13 cellular contexts compared by ENCODE assay signal in the genomic region with DNA sequence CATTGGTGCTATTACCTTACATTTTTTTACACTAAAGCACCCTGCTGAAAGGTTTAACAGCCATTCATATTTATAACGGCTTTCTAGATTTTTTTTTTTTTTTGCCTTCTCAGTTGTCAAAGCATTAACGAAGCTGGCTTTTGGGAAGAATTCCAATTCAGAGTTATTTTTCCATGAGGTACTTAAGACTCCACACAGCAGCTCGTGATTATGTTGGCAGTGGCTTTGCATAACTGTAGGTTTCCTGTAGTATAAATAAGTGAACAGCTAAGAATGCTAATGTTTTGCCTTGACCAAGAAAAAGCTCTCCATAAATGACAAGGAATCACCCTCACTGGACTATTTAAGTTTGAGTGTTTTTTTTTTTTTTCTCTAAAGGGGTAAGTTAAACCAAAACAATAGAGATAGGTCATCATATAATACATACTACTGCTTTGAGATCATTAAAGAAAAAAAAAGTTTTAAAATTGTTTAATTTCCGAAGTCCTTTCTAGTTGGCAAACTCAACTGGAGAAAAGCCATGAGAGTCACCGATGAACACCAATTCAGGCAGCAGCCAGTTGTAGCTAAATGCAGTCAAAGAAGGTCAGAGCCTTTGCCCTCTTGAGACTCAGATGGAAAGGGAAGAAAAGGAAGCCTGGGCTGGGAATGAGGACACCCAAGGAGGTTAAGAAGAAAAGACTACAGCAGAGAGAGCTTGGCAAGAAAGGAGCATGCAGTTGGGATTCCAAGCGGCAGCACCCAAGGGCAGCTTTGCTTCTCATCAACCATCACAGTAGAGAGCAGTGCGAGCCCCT.
DNase-seq lines count a peak whose midpoint lies in the region; ATAC-seq and TF ChIP-seq lines count a peak whose summit lies in the region.
"Had no signal": no experiment of that assay in that cellular context is flagged by ENCODE, and none has a peak within 500 bp of the region (broad histone marks: within the 10 kb centered on the region; RNA-seq: fewer than 3 reads in every experiment).

No MANE protein-coding gene starts in this region.

- H3K27me3 ChIP-seq in GM23248 (replicated peaks; ENCODE audit: insufficient read depth), result no peaks in the 10 kb centered on the region; the same call in 1 of the 2 replicates
- peaks cover 14% of the 10 kb centered on the region for H3K27me3 ChIP-seq in smooth muscle cell (ENCODE audit: low read depth)
- H3K27me3 ChIP-seq: stomach had no signal

- in situ Hi-C loops in GM23248 (cut with MboI) (no loop called here), astrocyte of the cerebellum (cut with HindIII; ENCODE audit: low sequenced_read_pairs) (no loop called here)

- H3K27me3 Mint-ChIP-seq in activated CD4-positive, alpha-beta T cell treated with anti-CD3 and anti-CD28 coated beads, Interleukin-2, amount 10 ng/mL, durations not matched to agents 24 days and 14 days, result no peaks in the 10 kb centered on the region

- no peak overlapping the region for H2AFZ ChIP-seq in GM23248
- no peak overlapping the region for H2AFZ ChIP-seq in smooth muscle cell (ENCODE audit: low read depth)

- no peaks in the 10 kb centered on the region for H3K36me3 Mint-ChIP-seq in activated CD4-positive, alpha-beta T cell treated with anti-CD3 and anti-CD28 coated beads, Interleukin-2, amount 10 ng/mL, durations not matched to agents 24 days and 14 days (ENCODE audit: low read depth)

- H3K4me2 ChIP-seq in GM23248 (ENCODE audit: unreplicated experiment), result no peak overlapping the region
- H3K4me2 ChIP-seq in smooth muscle cell, result peak overlapping the region; percentile 11

- no peaks in the 10 kb centered on the region for H4K20me1 ChIP-seq in GM23248 (ENCODE audit: insufficient read depth)
- H4K20me1 ChIP-seq in smooth muscle cell (ENCODE audit: low read depth), result no peaks in the 10 kb centered on the region

- H3K36me3 ChIP-seq in GM23248 (ENCODE audit: low read depth) (no peaks in the 10 kb centered on the region), smooth muscle cell (ENCODE audit: low read depth) (no peaks in the 10 kb centered on the region)
- H3K36me3 ChIP-seq: stomach had no signal

- H3F3A ChIP-seq in GM23248 (ENCODE audit: insufficient read depth), result no peaks in the 10 kb centered on the region
- H3F3A ChIP-seq in smooth muscle cell (ENCODE audit: low read depth), result peaks cover 6% of the 10 kb centered on the region

- H3K9me2 ChIP-seq in GM23248 (ENCODE audit: insufficient read depth), result no peaks in the 10 kb centered on the region

- H3K9me3 Mint-ChIP-seq in activated CD4-positive, alpha-beta T cell treated with anti-CD3 and anti-CD28 coated beads, Interleukin-2, amount 10 ng/mL, durations not matched to agents 24 days and 14 days, result no peaks in the 10 kb centered on the region

- H3K4me3 Mint-ChIP-seq in activated CD4-positive, alpha-beta T cell treated with anti-CD3 and anti-CD28 coated beads, Interleukin-2, amount 10 ng/mL, durations not matched to agents 24 days and 14 days, result no peak overlapping the region

- WGBS in GM23248 (ENCODE audit: low coverage in 1 of 2, low lambda C conversion rate in 2 of 2, missing lambda C conversion rate in 2 of 2), 2 experiments, result 39 to 40% methylated on average over 7 of the region's 7 CpGs
- WGBS in smooth muscle cell (ENCODE audit: low lambda C conversion rate), result 70% methylated on average over 7 of the region's 7 CpGs

- intact Hi-C loops in left cardiac atrium (cut with DNase I), result loop anchor here in 1 of 2 donors (10.0 kb wide), 1 partner anchor 81 kb away; no protein-coding TSS in a partner anchor
- intact Hi-C loops in activated CD4-positive, alpha-beta T cell treated with anti-CD3 and anti-CD28 coated beads, Interleukin-2, amount 10 ng/mL, durations not matched to agents 24 days and 14 days (cut with micrococcal nuclease), result no loop called here

- ATAC-seq in left cardiac atrium (peak; percentile 76 to 79), esophagus mucosa (no peak), GM21737 (IDR thresholded peaks at IDR 0.05; ENCODE audit: unreplicated experiment) (no peak)

- no peaks in the 10 kb centered on the region for H3K9me3 ChIP-seq in GM23248 (ENCODE audit: low read depth)
- no peaks in the 10 kb centered on the region for H3K9me3 ChIP-seq in smooth muscle cell (replicated peaks; ENCODE audit: low read depth)
- H3K9me3 ChIP-seq: stomach had no signal

- H3K27ac ChIP-seq in GM23248 (no peak overlapping the region), smooth muscle cell (ENCODE audit: low read depth) (no peak overlapping the region)

- no peak overlapping the region for H3K9ac ChIP-seq in GM23248
- H3K9ac ChIP-seq in smooth muscle cell (ENCODE audit: low read depth), result no peak overlapping the region

- H3K27ac Mint-ChIP-seq in activated CD4-positive, alpha-beta T cell treated with anti-CD3 and anti-CD28 coated beads, Interleukin-2, amount 10 ng/mL, durations not matched to agents 24 days and 14 days, result no peak overlapping the region

- H3K4me1 ChIP-seq in GM23248 (ENCODE audit: insufficient read depth) (peaks cover 5% of the 10 kb centered on the region; the same call in 1 of the 2 replicates), smooth muscle cell (ENCODE audit: low read depth) (peaks cover 8% of the 10 kb centered on the region)

- TF ChIP-seq CTCF in astrocyte of the cerebellum (IDR thresholded peaks at IDR 0.05; ENCODE audit: low read depth, low read length, missing control alignments), result no peak
- no peak for TF ChIP-seq CTCF in smooth muscle cell (IDR thresholded peaks at IDR 0.05; ENCODE audit: borderline replicate concordance, insufficient read depth, poor library complexity, severe bottlenecking)

- no peak overlapping the region for H3K4me3 ChIP-seq in GM23248
- H3K4me3 ChIP-seq in astrocyte of the cerebellum (ENCODE audit: low read depth, low read length), result no peak overlapping the region
- no peak overlapping the region for H3K4me3 ChIP-seq in smooth muscle cell
- H3K4me3 ChIP-seq: stomach had no signal

- DNase-seq in GM23248 (peak; percentile 59), astrocyte of the cerebellum (ENCODE audit: low read depth) (peak; percentile 100), left cardiac atrium (no peak), smooth muscle cell (lab: John Stamatoyannopoulos, UW; ENCODE audit: unreplicated experiment) (no peak), ureter (ENCODE audit: low spot score) (no peak)
- DNase-seq in activated CD4-positive, alpha-beta T cell treated with anti-CD3 and anti-CD28 coated beads, Interleukin-2, amount 10 ng/mL, durations not matched to agents 24 days and 14 days, result no peak
- DNase-seq: activated CD8-positive, alpha-beta memory T cell treated with anti-CD3 and anti-CD28 coated beads, Interleukin-2, amount 50 U/mL, for 4 hours; NCI-H146; stimulated activated CD4-positive, alpha-beta T cell treated with anti-CD3 and anti-CD28 coated beads, Interleukin-2, amount 100 ng/mL, for 48 hours; stomach; T-helper 9 cell had no signal

- H3K79me2 ChIP-seq in GM23248 (ENCODE audit: insufficient read depth), result no peaks in the 10 kb centered on the region
- no peaks in the 10 kb centered on the region for H3K79me2 ChIP-seq in smooth muscle cell (ENCODE audit: low read depth)

- no peaks in the 10 kb centered on the region for H3K4me1 Mint-ChIP-seq in activated CD4-positive, alpha-beta T cell treated with anti-CD3 and anti-CD28 coated beads, Interleukin-2, amount 10 ng/mL, durations not matched to agents 24 days and 14 days

Comparison
In these comparisons a context has a peak if more than half of its experiments do, and no peak if none do; other contexts are left out.
1. DNase-seq: peak in GM23248 (single experiment) and astrocyte of the cerebellum (single experiment); none in left cardiac atrium (single experiment), smooth muscle cell (single experiment), activated CD4-positive, alpha-beta T cell treated with anti-CD3 and anti-CD28 coated beads, Interleukin-2, amount 10 ng/mL, durations not matched to agents 24 days and 14 days (single experiment) and ureter (single experiment).
2. ATAC-seq: peak in left cardiac atrium (2 of 2); none in esophagus mucosa (single experiment) and GM21737 (single experiment).